1 cellular context compared by ENCODE assay signal in the genomic region with DNA sequence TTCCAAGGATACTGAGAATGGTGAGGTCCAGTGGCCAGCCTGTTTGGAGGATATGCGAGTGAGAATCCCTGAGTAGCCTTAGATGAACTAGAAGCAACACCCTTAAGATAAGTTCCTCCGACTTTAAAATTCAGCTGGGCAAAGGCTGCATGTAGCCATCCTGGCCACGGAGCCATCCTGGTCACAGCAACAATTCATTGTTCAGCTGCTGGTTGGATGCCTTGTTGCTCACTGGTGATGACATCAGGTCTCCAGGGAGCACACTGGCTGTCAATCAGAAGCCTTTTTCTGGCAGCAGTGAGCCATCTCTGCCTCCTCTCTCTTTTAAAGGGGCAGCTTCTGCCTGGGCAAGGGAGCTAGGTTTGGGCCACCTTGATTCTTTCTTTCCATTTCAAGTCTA.
TF ChIP-seq lines count a peak whose summit lies in the region.

No MANE protein-coding gene starts in this region.

TF ChIP-seq in GM23338, 12 proteins besides CTCF, POLR2A, EP300 and RAD21 (continued from another document):
- TF ChIP-seq STAT1 (IDR thresholded peaks at IDR 0.05; ENCODE audit: unreplicated experiment), result no peak
- TF ChIP-seq ZNF331 (CRISPR knock-in tag; IDR thresholded peaks at IDR 0.05; ENCODE audit: low read depth), result no peak
- TF ChIP-seq, protein P1, sequence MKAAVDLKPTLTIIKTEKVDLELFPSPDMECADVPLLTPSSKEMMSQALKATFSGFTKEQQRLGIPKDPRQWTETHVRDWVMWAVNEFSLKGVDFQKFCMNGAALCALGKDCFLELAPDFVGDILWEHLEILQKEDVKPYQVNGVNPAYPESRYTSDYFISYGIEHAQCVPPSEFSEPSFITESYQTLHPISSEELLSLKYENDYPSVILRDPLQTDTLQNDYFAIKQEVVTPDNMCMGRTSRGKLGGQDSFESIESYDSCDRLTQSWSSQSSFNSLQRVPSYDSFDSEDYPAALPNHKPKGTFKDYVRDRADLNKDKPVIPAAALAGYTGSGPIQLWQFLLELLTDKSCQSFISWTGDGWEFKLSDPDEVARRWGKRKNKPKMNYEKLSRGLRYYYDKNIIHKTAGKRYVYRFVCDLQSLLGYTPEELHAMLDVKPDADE (IDR thresholded peaks at IDR 0.05), result no peak
- no peak for TF ChIP-seq NANOG (IDR thresholded peaks at IDR 0.05; ENCODE audit: borderline replicate concordance)
